In the genomic region with DNA sequence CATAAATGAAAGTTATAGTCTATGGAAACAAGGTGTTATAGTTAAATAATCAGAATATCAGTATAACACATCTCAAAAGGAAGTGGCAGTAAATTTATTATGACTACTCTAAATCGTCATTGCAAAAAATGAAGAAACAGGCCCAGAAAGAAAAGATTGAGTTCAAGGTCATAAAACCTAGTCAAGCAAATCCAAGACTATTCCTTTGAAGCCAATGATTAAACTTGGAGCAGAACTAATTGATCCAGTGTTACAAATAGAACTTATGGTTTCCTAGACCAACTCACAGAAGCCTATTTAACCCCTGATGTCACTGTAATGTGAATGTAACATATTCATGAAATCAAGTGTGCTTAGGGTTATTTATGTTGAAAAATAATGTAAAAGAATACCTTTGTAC, we compare ENCODE assay signal across 9 cellular contexts. TPM values are rescaled to one million over a fixed set of nuclear protein-coding genes. Genes with fewer than 3 reads are reported as not detected.
DNase-seq lines count a peak whose midpoint lies in the region; ATAC-seq and TF ChIP-seq lines count a peak whose summit lies in the region.
"Had no signal": no experiment of that assay in that cellular context is flagged by ENCODE, and none has a peak within 500 bp of the region (broad histone marks: within the 10 kb centered on the region; RNA-seq: fewer than 3 reads in every experiment).

No MANE protein-coding gene starts in this region.

- peaks cover 26% of the 10 kb centered on the region for H3K79me2 ChIP-seq in smooth muscle cell (ENCODE audit: low read depth)

- no peaks in the 10 kb centered on the region for H3K4me1 ChIP-seq in smooth muscle cell (ENCODE audit: low read depth)

- POLR2A ChIA-PET in T-cell (lab: Charles Lee): interaction anchor here in 1 of 2 donors (1.2 kb wide), 1 partner anchor 11 kb away, joined by 6 read pairs; a partner anchor contains a TSS

- CTCF ChIA-PET in T-cell (lab: Charles Lee): interaction anchor here (0.7 to 1.3 kb wide), 2 partner anchors 11 to 49 kb away, joined by 3 to 8 read pairs; a partner anchor contains a TSS

- H3K4me2 ChIP-seq in smooth muscle cell: peak overlapping the region; percentile 88

- peaks cover 38% of the 10 kb centered on the region for H3K4me1 Mint-ChIP-seq in activated T-cell treated with anti-CD3 and anti-CD28 coated beads, Interleukin-2, amount 50 U/mL, for 24 hours (ENCODE audit: low read depth)
- peaks cover 33 to 46% (median 40%) of the 10 kb centered on the region in 3 donors for H3K4me1 Mint-ChIP-seq in T-cell

- TF ChIP-seq CTCF in fibroblast of the aortic adventitia (IDR thresholded peaks at IDR 0.05; ENCODE audit: insufficient read depth, low read length) (no peak), smooth muscle cell (IDR thresholded peaks at IDR 0.05; ENCODE audit: borderline replicate concordance, insufficient read depth, poor library complexity, severe bottlenecking) (no peak)

- ATAC-seq in T-cell (replicated peaks in 1 of 4): no peak
- ATAC-seq in GM18867 (IDR thresholded peaks at IDR 0.05; ENCODE audit: unreplicated experiment): no peak
- no peak for ATAC-seq in GM18505 (IDR thresholded peaks at IDR 0.05; ENCODE audit: unreplicated experiment)

- H3F3A ChIP-seq in smooth muscle cell (ENCODE audit: low read depth): no peaks in the 10 kb centered on the region

- 54% methylated on average over 1 of the region's 1 CpG for WGBS in smooth muscle cell (ENCODE audit: low lambda C conversion rate)

- no peak for TF ChIP-seq POLR2A in GM18505 (IDR thresholded peaks at IDR 0.05; ENCODE audit: borderline replicate concordance, extremely low read depth, insufficient read depth, insufficient read length)

- H3K27ac ChIP-seq in smooth muscle cell (ENCODE audit: low read depth): no peak overlapping the region

- peaks cover 28% of the 10 kb centered on the region for H4K20me1 ChIP-seq in smooth muscle cell (ENCODE audit: low read depth)

- peak overlapping the region; percentile 79 for H3K4me3 ChIP-seq in fibroblast of the aortic adventitia (ENCODE audit: low read depth, low read length)
- peak overlapping the region; percentile 67 for H3K4me3 ChIP-seq in smooth muscle cell

- no peaks in the 10 kb centered on the region for H3K36me3 ChIP-seq in smooth muscle cell (ENCODE audit: low read depth)

- DNase-seq in activated T-cell treated with anti-CD3 and anti-CD28 coated beads, Interleukin-2, amount 50 U/mL, for 24 hours: no peak
- DNase-seq in activated T-cell treated with anti-CD3 and anti-CD28 coated beads for 4 hours (no peak), T-cell (no peak), fibroblast of the aortic adventitia (ENCODE audit: low read depth) (no peak), smooth muscle cell (lab: John Stamatoyannopoulos, UW; ENCODE audit: unreplicated experiment) (no peak), retina (no peak)
- DNase-seq: NCI-H82 had no signal

- H3K27me3 Mint-ChIP-seq in activated T-cell treated with anti-CD3 and anti-CD28 coated beads, Interleukin-2, amount 50 U/mL, for 24 hours: peaks cover 28% of the 10 kb centered on the region
- peaks cover 0 to 17% of the 10 kb centered on the region in 2 donors for H3K27me3 Mint-ChIP-seq in T-cell

- peaks cover 20% of the 10 kb centered on the region for H3K36me3 Mint-ChIP-seq in activated T-cell treated with anti-CD3 and anti-CD28 coated beads, Interleukin-2, amount 50 U/mL, for 24 hours (ENCODE audit: low read depth)
- peaks cover 2% of the 10 kb centered on the region for H3K36me3 Mint-ChIP-seq in T-cell

- no peak overlapping the region for H2AFZ ChIP-seq in smooth muscle cell (ENCODE audit: low read depth)

- H3K4me3 Mint-ChIP-seq in activated T-cell treated with anti-CD3 and anti-CD28 coated beads, Interleukin-2, amount 50 U/mL, for 24 hours: peak overlapping the region; percentile 74
- H3K4me3 Mint-ChIP-seq in T-cell: peak overlapping the region; percentile 69 to 83 (median 79)

- no peak overlapping the region for H3K9ac ChIP-seq in smooth muscle cell (ENCODE audit: low read depth)

- no peaks in the 10 kb centered on the region for H3K9me3 Mint-ChIP-seq in activated T-cell treated with anti-CD3 and anti-CD28 coated beads, Interleukin-2, amount 50 U/mL, for 24 hours
- H3K9me3 Mint-ChIP-seq in T-cell: no peaks in the 10 kb centered on the region

- H3K27me3 ChIP-seq in smooth muscle cell (ENCODE audit: low read depth): no peaks in the 10 kb centered on the region

- no peak overlapping the region for H3K27ac Mint-ChIP-seq in activated T-cell treated with anti-CD3 and anti-CD28 coated beads, Interleukin-2, amount 50 U/mL, for 24 hours
- no peak overlapping the region for H3K27ac Mint-ChIP-seq in T-cell

- H3K9me3 ChIP-seq in smooth muscle cell (replicated peaks; ENCODE audit: low read depth): no peaks in the 10 kb centered on the region

RNA-seq across cellular contexts. Expression of a gene that starts 1.9 kb away (rescaled TPM):
- 10 to 100 TPM; 15.3 to 17.2 (median 16.2) TPM for total RNA-seq in T-cell
- 10.5 and 16.7 TPM in 2 replicates for total RNA-seq in fibroblast of the aortic adventitia (ENCODE audit: low replicate concordance)
- 16.2 and 19.6 TPM in 2 replicates for total RNA-seq in smooth muscle cell
- 4.1 and 5.3 TPM in 2 replicates for polyA plus RNA-seq in smooth muscle cell

RNA-seq across cellular contexts. Expression of a gene that starts 11.3 kb away (rescaled TPM):
- 10 to 100 TPM; 10.1 to 20.2 (median 16.2) TPM for total RNA-seq in T-cell
- 3.6 and 12.9 TPM in 2 replicates for total RNA-seq in fibroblast of the aortic adventitia (ENCODE audit: low replicate concordance)
- 0.18 and 8.9 TPM in 2 replicates for total RNA-seq in smooth muscle cell
- polyA plus RNA-seq in smooth muscle cell: 2.0 and 3.4 TPM in 2 replicates

RNA-seq across cellular contexts. Expression of a gene that starts 55.8 kb away (rescaled TPM):
- total RNA-seq in T-cell (10 to 100 TPM in 3 of 5 donors, 1 to 10 TPM in 2; 2.7 to 18.4 (median 10.3) TPM), fibroblast of the aortic adventitia (ENCODE audit: low replicate concordance) (0.27 and 2.4 TPM in 2 replicates), smooth muscle cell (1.3 TPM in 1 of 2 replicates, not detected in the other)
- 1.5 and 1.7 TPM in 2 replicates for polyA plus RNA-seq in smooth muscle cell
